7 cellular contexts compared by ENCODE assay signal in genomic region chr5:31824886-31825774, GRCh38.
DNase-seq lines count a peak whose midpoint lies in the region; TF ChIP-seq lines count a peak whose summit lies in the region.

No MANE protein-coding gene starts in this region.

- no peaks in the 10 kb centered on the region for H3K9me3 ChIP-seq in ovary

- H3K36me3 ChIP-seq in ovary = no peaks in the 10 kb centered on the region

- peak; percentile 24 for DNase-seq in GM04504 (ENCODE audit: low read depth)
- peak in 1 of 2 experiments; percentile 45 for DNase-seq in HL-60 (ENCODE audit: low read depth in 1 of 2, low spot score in 1 of 2)
- DNase-seq in NOMO-1 treated with DMSO at 0.1 percent for 48 hours (lab: John Stamatoyannopoulos, UW; ENCODE audit: unreplicated experiment) = peak; percentile 55
- DNase-seq in activated T-cell treated with anti-CD3 and anti-CD28 coated beads, Interleukin-2, amount 50 U/mL, for 48 hours = peak; percentile 38 to 51
- peak; percentile 40 for DNase-seq in foreskin melanocyte
- peak; percentile 36 to 72 (median 46) for DNase-seq in ovary
- no peak for DNase-seq in GOT3 (lab: John Stamatoyannopoulos, UW)

- H3K4me3 ChIP-seq in HL-60 (replicated peaks; ENCODE audit: insufficient read depth, low read length) = no peak overlapping the region
- no peak overlapping the region for H3K4me3 ChIP-seq in ovary

- intact Hi-C loops in ovary (cut with DNase I) = loop anchor here (5.0 to 10.0 kb wide), 3 partner anchors 252 to 270 kb away; no protein-coding TSS in a partner anchor

- peaks cover 3% of the 10 kb centered on the region for H3K27me3 ChIP-seq in HL-60 (ENCODE audit: insufficient read depth, poor library complexity, severe bottlenecking)
- H3K27me3 ChIP-seq in ovary = no peaks in the 10 kb centered on the region

- no peak for TF ChIP-seq POLR2A in ovary (IDR thresholded peaks at IDR 0.05)

- TF ChIP-seq EP300 in ovary (IDR thresholded peaks at IDR 0.05) = no peak

- 12 to 29% (median 20%) methylated on average over 11 of the region's 11 CpGs for WGBS in ovary, 3 donors

- no peaks in the 10 kb centered on the region for H3K4me1 ChIP-seq in ovary (ENCODE audit: insufficient read depth)

- H3K27ac ChIP-seq in HL-60 (replicated peaks) (no peak overlapping the region), ovary (no peak overlapping the region)

- TF ChIP-seq CTCF in HL-60 (IDR thresholded peaks at IDR 0.05; ENCODE audit: insufficient read depth, low read length) (peak; percentile 41), ovary (IDR thresholded peaks at IDR 0.05) (peak; percentile 39 to 71 (median 70))
